35 cellular contexts compared by ENCODE assay signal in genomic region chr10:132754071-132754470, GRCh38. TPM values are rescaled to one million over a fixed set of nuclear protein-coding genes. Genes with fewer than 3 reads are reported as not detected.
"Had no signal": no experiment of that assay in that cellular context is flagged by ENCODE, and none has a peak within 500 bp of the region (broad histone marks: within the 10 kb centered on the region; RNA-seq: fewer than 3 reads in every experiment).

No MANE protein-coding gene starts in this region.

- H3K4me3 ChIP-seq: body of pancreas, esophagus squamous epithelium, gastroesophageal sphincter had no signal

- H3K27ac Mint-ChIP-seq: activated CD4-positive, alpha-beta memory T cell treated with anti-CD3 and anti-CD28 coated beads, Interleukin-2, amount 10 ng/mL, durations not matched to agents 7 days and 5 days; activated CD4-positive, alpha-beta T cell treated with anti-CD3 and anti-CD28 coated beads, Interleukin-2, amount 10 ng/mL, durations not matched to agents 7 days and 5 days; activated naive CD4-positive, alpha-beta T cell treated with anti-CD3 and anti-CD28 coated beads, Interleukin-2, amount 10 ng/mL, durations not matched to agents 7 days and 5 days; activated naive CD4-positive, alpha-beta T cell treated with anti-CD3 and anti-CD28 coated beads, Interleukin-2, amount 50 U/mL, for 72 hours; activated naive CD8-positive, alpha-beta T cell treated with anti-CD3 and anti-CD28 coated beads, Interleukin-2, amount 10 ng/mL, durations not matched to agents 7 days and 5 days; activated T-cell treated with anti-CD3 and anti-CD28 coated beads, Interleukin-2, amount 50 U/mL, for 24 hours; activated T-cell treated with anti-CD3 and anti-CD28 coated beads, Interleukin-2, amount 50 U/mL, for 72 hours; effector memory CD8-positive, alpha-beta T cell; WTC11 had no signal

- H3K27ac ChIP-seq: body of pancreas, epithelial cell of prostate, esophagus squamous epithelium, gastroesophageal sphincter had no signal

- DNase-seq: activated CD4-positive, alpha-beta memory T cell treated with anti-CD3 and anti-CD28 coated beads, Interleukin-2, amount 10 ng/mL, durations not matched to agents 7 days and 5 days; activated CD4-positive, alpha-beta T cell treated with anti-CD3 and anti-CD28 coated beads for 1 hour; activated CD4-positive, alpha-beta T cell treated with anti-CD3 and anti-CD28 coated beads for 4 hours; activated CD4-positive, alpha-beta T cell treated with anti-CD3 and anti-CD28 coated beads, Interleukin-2, amount 10 ng/mL, durations not matched to agents 7 days and 5 days; activated CD4-positive, alpha-beta T cell treated with anti-CD3 and anti-CD28 coated beads, Interleukin-2, amount 50 U/mL, for 4 hours; activated CD8-positive, alpha-beta memory T cell treated with anti-CD3 and anti-CD28 coated beads, Interleukin-2, amount 50 U/mL, for 48 hours; activated gamma-delta T cell; activated naive CD4-positive, alpha-beta T cell; activated naive CD4-positive, alpha-beta T cell treated with anti-CD3 and anti-CD28 coated beads, Interleukin-2, amount 10 ng/mL, durations not matched to agents 7 days and 5 days; activated naive CD8-positive, alpha-beta T cell treated with anti-CD3 and anti-CD28 coated beads, Interleukin-2, amount 10 ng/mL, durations not matched to agents 7 days and 5 days; activated T-cell treated with anti-CD3 and anti-CD28 coated beads for 4 hours; activated T-cell treated with anti-CD3 and anti-CD28 coated beads, Interleukin-2, amount 50 U/mL, for 24 hours; activated T-cell treated with anti-CD3 and anti-CD28 coated beads, Interleukin-2, amount 50 U/mL, for 72 hours; amniotic stem cell; anterior cingulate cortex; body of pancreas; caudate nucleus; cortex of kidney; dermis blood vessel endothelial cell; effector CD4-positive, alpha-beta T cell; effector memory CD8-positive, alpha-beta T cell; esophagus squamous epithelium; foreskin melanocyte; head of caudate nucleus; T-helper 2 cell had no signal

- ATAC-seq: activated naive CD4-positive, alpha-beta T cell treated with anti-CD3 and anti-CD28 coated beads, Interleukin-2, amount 50 U/mL, for 72 hours; activated T-cell treated with anti-CD3 and anti-CD28 coated beads, Interleukin-2, amount 50 U/mL, for 72 hours; body of pancreas; effector memory CD8-positive, alpha-beta T cell; gastroesophageal sphincter; WTC11 had no signal

- H3K27me3 ChIP-seq: body of pancreas, esophagus squamous epithelium, gastroesophageal sphincter had no signal

- H3K4me1 Mint-ChIP-seq: activated CD4-positive, alpha-beta memory T cell treated with anti-CD3 and anti-CD28 coated beads, Interleukin-2, amount 10 ng/mL, durations not matched to agents 7 days and 5 days; activated CD4-positive, alpha-beta T cell treated with anti-CD3 and anti-CD28 coated beads, Interleukin-2, amount 10 ng/mL, durations not matched to agents 7 days and 5 days; activated naive CD4-positive, alpha-beta T cell treated with anti-CD3 and anti-CD28 coated beads, Interleukin-2, amount 10 ng/mL, durations not matched to agents 7 days and 5 days; WTC11 had no signal

- H3K4me1 ChIP-seq: esophagus squamous epithelium, gastroesophageal sphincter had no signal

- H3K9me3 Mint-ChIP-seq: effector memory CD8-positive, alpha-beta T cell had no signal

- H3K4me3 Mint-ChIP-seq: activated CD4-positive, alpha-beta memory T cell treated with anti-CD3 and anti-CD28 coated beads, Interleukin-2, amount 10 ng/mL, durations not matched to agents 7 days and 5 days; activated CD4-positive, alpha-beta T cell treated with anti-CD3 and anti-CD28 coated beads, Interleukin-2, amount 10 ng/mL, durations not matched to agents 7 days and 5 days; activated naive CD4-positive, alpha-beta T cell treated with anti-CD3 and anti-CD28 coated beads, Interleukin-2, amount 10 ng/mL, durations not matched to agents 7 days and 5 days; activated naive CD8-positive, alpha-beta T cell treated with anti-CD3 and anti-CD28 coated beads, Interleukin-2, amount 10 ng/mL, durations not matched to agents 7 days and 5 days; activated T-cell treated with anti-CD3 and anti-CD28 coated beads, Interleukin-2, amount 50 U/mL, for 24 hours; activated T-cell treated with anti-CD3 and anti-CD28 coated beads, Interleukin-2, amount 50 U/mL, for 72 hours; effector memory CD8-positive, alpha-beta T cell; WTC11 had no signal

- H3K27me3 Mint-ChIP-seq: activated CD4-positive, alpha-beta memory T cell treated with anti-CD3 and anti-CD28 coated beads, Interleukin-2, amount 10 ng/mL, durations not matched to agents 7 days and 5 days; activated CD4-positive, alpha-beta T cell treated with anti-CD3 and anti-CD28 coated beads, Interleukin-2, amount 10 ng/mL, durations not matched to agents 7 days and 5 days; activated naive CD4-positive, alpha-beta T cell treated with anti-CD3 and anti-CD28 coated beads, Interleukin-2, amount 10 ng/mL, durations not matched to agents 7 days and 5 days; activated naive CD8-positive, alpha-beta T cell treated with anti-CD3 and anti-CD28 coated beads, Interleukin-2, amount 10 ng/mL, durations not matched to agents 7 days and 5 days; activated T-cell treated with anti-CD3 and anti-CD28 coated beads, Interleukin-2, amount 50 U/mL, for 24 hours; effector memory CD8-positive, alpha-beta T cell had no signal

- H3K9me3 ChIP-seq: body of pancreas, esophagus squamous epithelium, gastroesophageal sphincter had no signal

RNA-seq across cellular contexts. Expression of gene NKX6-2, which starts 31.9 kb away (rescaled TPM):
- total RNA-seq: activated CD4-positive, alpha-beta memory T cell treated with anti-CD3 and anti-CD28 coated beads, Interleukin-2, amount 10 ng/mL, durations not matched to agents 7 days and 5 days; activated CD4-positive, alpha-beta T cell treated with anti-CD3 and anti-CD28 coated beads, Interleukin-2, amount 10 ng/mL, durations not matched to agents 7 days and 5 days; activated naive CD4-positive, alpha-beta T cell treated with anti-CD3 and anti-CD28 coated beads, Interleukin-2, amount 50 U/mL, for 72 hours; activated naive CD8-positive, alpha-beta T cell treated with anti-CD3 and anti-CD28 coated beads, Interleukin-2, amount 10 ng/mL, durations not matched to agents 7 days and 5 days; activated T-cell treated with anti-CD3 and anti-CD28 coated beads, Interleukin-2, amount 50 U/mL, for 72 hours; chondrocyte; dermis blood vessel endothelial cell; endothelial cell of umbilical vein; fibroblast of lung; fibroblast of villous mesenchyme; gastroesophageal sphincter; glomerular endothelial cell; T-helper 1 cell treated with Interleukin-12 subunit alpha and Interleukin-12 subunit beta and Interleukin-4 antibody, amounts not matched to agents 30 ng/mL and 1 ng/mL, for 36 hours had no signal
- polyA plus RNA-seq: endothelial cell of umbilical vein, fibroblast of lung had no signal
